Comparison of ENCODE assay signal across 8 cellular contexts in genomic region chr5:100779669-100780375, GRCh38.
DNase-seq lines count a peak whose midpoint lies in the region; ATAC-seq, FAIRE-seq and TF ChIP-seq lines count a peak whose summit lies in the region.

No MANE protein-coding gene starts in this region.

- peak overlapping the region; percentile 13; the same call in 1 of the 2 replicates for H3K9ac ChIP-seq in GM12878 (ENCODE audit: control insufficient read depth, insufficient read depth, low read length)
- H3K9ac ChIP-seq in smooth muscle cell (ENCODE audit: low read depth), result no peak overlapping the region

- peak overlapping the region; percentile 18; the same call in 1 of the 2 replicates for H3K4me3 ChIP-seq in GM12878
- H3K4me3 ChIP-seq in smooth muscle cell, result no peak overlapping the region
- no peak overlapping the region for H3K4me3 ChIP-seq in esophagus muscularis mucosa
- H3K4me3 ChIP-seq in esophagus squamous epithelium, result no peak overlapping the region

- H3K4me2 ChIP-seq in GM12878 (ENCODE audit: control insufficient read depth, insufficient read depth) (peak overlapping the region; percentile 36), smooth muscle cell (no peak overlapping the region)

- H2AFZ ChIP-seq in GM12878 (ENCODE audit: control insufficient read depth, low read depth, low read length) (peak overlapping the region; percentile 51), smooth muscle cell (ENCODE audit: low read depth) (peak overlapping the region; percentile 82)

- TF ChIP-seq POLR2A in GM12878 (IDR thresholded peaks at IDR 0.05; ENCODE audit: low read depth, low read length) (no peak), esophagus muscularis mucosa (IDR thresholded peaks at IDR 0.05; ENCODE audit: low read depth) (no peak), esophagus squamous epithelium (IDR thresholded peaks at IDR 0.05) (no peak)

- no peak for FAIRE-seq in GM12878 (lab: Jason Lieb, UNC)

- peak overlapping the region; percentile 93 for H3K27ac Mint-ChIP-seq in activated T-cell treated with anti-CD3 and anti-CD28 coated beads, Interleukin-2, amount 50 U/mL, for 72 hours

- H3K4me3 Mint-ChIP-seq in activated T-cell treated with anti-CD3 and anti-CD28 coated beads, Interleukin-2, amount 50 U/mL, for 72 hours, result peak overlapping the region; percentile 82 to 84

- BruUV-seq in GM12878 (replicated peaks; lab: Mats Ljungman, UMichigan), result TSS peak; percentile 91

- RAD21 ChIA-PET in GM12878 (lab: Charles Lee; ENCODE audit: unreplicated experiment), result interaction anchor here (0.7 to 11.2 kb wide), 19 partner anchors 10 to 120 kb away, joined by 3 to 345 read pairs (median 8); partner anchors contain the start of gene ST8SIA4

- no peaks in the 10 kb centered on the region for H3F3A ChIP-seq in smooth muscle cell (ENCODE audit: low read depth)

- intact Hi-C loops in GM12878 (cut with micrococcal nuclease; ENCODE audit: unreplicated experiment) (loop anchor here (1.0 to 5.0 kb wide), 4 partner anchors 48 to 158 kb away; no protein-coding TSS in a partner anchor), esophagus muscularis mucosa (cut with DNase I) (no loop called here), esophagus squamous epithelium (cut with DNase I) (no loop called here)

- in situ Hi-C loops in GM12878 (cut with MboI), result loop anchor here (5.0 kb wide), 2 partner anchors 47 to 122 kb away; partner anchors contain the start of gene ST8SIA4

- no peak for DNase-seq in activated T-cell treated with anti-CD3 and anti-CD28 coated beads, Interleukin-2, amount 50 U/mL, for 72 hours
- no peak for DNase-seq in activated T-cell treated with anti-CD3 and anti-CD28 coated beads, Interleukin-2, amount 50 U/mL, for 1 hour
- DNase-seq in GM12878 (ENCODE audit: low read depth, low spot score) (no peak), smooth muscle cell (lab: John Stamatoyannopoulos, UW; ENCODE audit: unreplicated experiment) (no peak), esophagus muscularis mucosa (ENCODE audit: extremely low spot score) (no peak), esophagus squamous epithelium (lab: John Stamatoyannopoulos, UW) (no peak)
- no peak for DNase-seq in activated effector memory CD4-positive, alpha-beta T cell treated with anti-CD3 and anti-CD28 coated beads, Interleukin-2, amount 50 U/mL, for 16 hours

- CTCF ChIA-PET in GM12878 (lab: Yijun Ruan, JAX), result interaction anchor here (1.6 to 11.2 kb wide), 4 partner anchors 10 to 120 kb away, joined by 6 to 232 read pairs (median 22); partner anchors contain the start of gene ST8SIA4

- H3K27ac ChIP-seq in GM12878 (ENCODE audit: control insufficient read depth, insufficient read depth), result peak overlapping the region; percentile 69
- H3K27ac ChIP-seq in smooth muscle cell (ENCODE audit: low read depth), result no peak overlapping the region
- no peak overlapping the region for H3K27ac ChIP-seq in esophagus muscularis mucosa (replicated peaks in 1 of 4)
- H3K27ac ChIP-seq in esophagus squamous epithelium, result peak overlapping the region in 2 of 4 donors; percentile 47 to 64

- H3K9me3 Mint-ChIP-seq in activated T-cell treated with anti-CD3 and anti-CD28 coated beads, Interleukin-2, amount 50 U/mL, for 72 hours, result peaks cover 5 to 6% of the 10 kb centered on the region in 2 donors

- no peak for TF ChIP-seq RAD21 in GM12878 (IDR thresholded peaks at IDR 0.05; ENCODE audit: insufficient read depth, low read depth, low read length)

- H3K79me2 ChIP-seq in GM12878 (ENCODE audit: control insufficient read depth, insufficient read depth, low read length) (no peaks in the 10 kb centered on the region), smooth muscle cell (ENCODE audit: low read depth) (no peaks in the 10 kb centered on the region)

- H3K4me1 ChIP-seq in GM12878 (ENCODE audit: control insufficient read depth, insufficient read depth, low read length), result peaks cover 27% of the 10 kb centered on the region
- H3K4me1 ChIP-seq in smooth muscle cell (ENCODE audit: low read depth), result peaks cover 11% of the 10 kb centered on the region
- no peaks in the 10 kb centered on the region for H3K4me1 ChIP-seq in esophagus muscularis mucosa
- peaks cover 0 to 14% (median 0%) of the 10 kb centered on the region in 3 donors for H3K4me1 ChIP-seq in esophagus squamous epithelium

- H3K9me3 ChIP-seq in GM12878 (replicated peaks; ENCODE audit: control insufficient read depth, insufficient read depth, low read length), result no peaks in the 10 kb centered on the region
- no peaks in the 10 kb centered on the region for H3K9me3 ChIP-seq in smooth muscle cell (replicated peaks; ENCODE audit: low read depth)
- no peaks in the 10 kb centered on the region for H3K9me3 ChIP-seq in esophagus muscularis mucosa
- no peaks in the 10 kb centered on the region for H3K9me3 ChIP-seq in esophagus squamous epithelium

- SMC1A ChIA-PET in GM12878 (lab: Charles Lee; ENCODE audit: uncharacterized antibody, unreplicated experiment), result interaction anchor here (0.7 to 11.2 kb wide), 22 partner anchors 8 to 156 kb away, joined by 3 to 389 read pairs (median 5); partner anchors contain the start of gene ST8SIA4

- TF ChIP-seq EP300 in GM12878 (IDR thresholded peaks at IDR 0.05; ENCODE audit: borderline replicate concordance in 1 of 2, control insufficient read depth in 1 of 2, low read depth in 2 of 2, low read length in 2 of 2), result no peak
- TF ChIP-seq EP300 in esophagus muscularis mucosa (IDR thresholded peaks at IDR 0.05), result no peak

- H3K27me3 Mint-ChIP-seq in activated T-cell treated with anti-CD3 and anti-CD28 coated beads, Interleukin-2, amount 50 U/mL, for 72 hours (ENCODE audit: low read depth), result no peaks in the 10 kb centered on the region

- H4K20me1 ChIP-seq in GM12878 (ENCODE audit: control insufficient read depth, insufficient read depth), result no peaks in the 10 kb centered on the region
- no peaks in the 10 kb centered on the region for H4K20me1 ChIP-seq in smooth muscle cell (ENCODE audit: low read depth)

- WGBS in GM12878 (ENCODE audit: insufficient coverage, insufficient replicate concordance, low lambda C conversion rate, missing lambda C conversion rate), result 65% methylated on average over 7 of the region's 7 CpGs
- 93% methylated on average over 7 of the region's 7 CpGs for WGBS in smooth muscle cell (ENCODE audit: low lambda C conversion rate)
- WGBS in esophagus muscularis mucosa, result 93% methylated on average over 7 of the region's 7 CpGs
- 88 to 96% methylated on average over 7 of the region's 7 CpGs for WGBS in esophagus squamous epithelium, 2 donors

- peak; percentile 8 to 21 for ATAC-seq in activated T-cell treated with anti-CD3 and anti-CD28 coated beads, Interleukin-2, amount 50 U/mL, for 72 hours (replicated peaks in 1 of 2)
- peak; percentile 27 for ATAC-seq in HG03196 (IDR thresholded peaks at IDR 0.05; ENCODE audit: unreplicated experiment)
- ATAC-seq in GM12878, result peak; percentile 23

- H3K36me3 Mint-ChIP-seq in activated T-cell treated with anti-CD3 and anti-CD28 coated beads, Interleukin-2, amount 50 U/mL, for 72 hours (ENCODE audit: insufficient read depth in 2 of 2), result peaks cover 2 to 3% of the 10 kb centered on the region in 2 donors

- peaks cover 49% of the 10 kb centered on the region for H3K4me1 Mint-ChIP-seq in activated T-cell treated with anti-CD3 and anti-CD28 coated beads, Interleukin-2, amount 50 U/mL, for 72 hours (ENCODE audit: low read depth)

- TF ChIP-seq CTCF in GM12878 (IDR thresholded peaks at IDR 0.05 in 2 of 3, conservative IDR thresholded peaks at IDR 0.05 in 1 of 3; ENCODE audit: control insufficient read depth in 2 of 3, extremely low read depth in 1 of 3, insufficient read depth in 1 of 3, low read depth in 3 of 3, low read length in 3 of 3) (no peak), smooth muscle cell (IDR thresholded peaks at IDR 0.05; ENCODE audit: borderline replicate concordance, insufficient read depth, poor library complexity, severe bottlenecking) (no peak), esophagus muscularis mucosa (IDR thresholded peaks at IDR 0.05) (no peak), esophagus squamous epithelium (IDR thresholded peaks at IDR 0.05) (no peak)

- H3K36me3 ChIP-seq in GM12878 (ENCODE audit: control insufficient read depth in 2 of 2, insufficient read depth in 2 of 2, low read length in 1 of 2) (no peaks in the 10 kb centered on the region), smooth muscle cell (ENCODE audit: low read depth) (no peaks in the 10 kb centered on the region), esophagus muscularis mucosa (no peaks in the 10 kb centered on the region), esophagus squamous epithelium (no peaks in the 10 kb centered on the region)

- H3K27me3 ChIP-seq in GM12878 (replicated peaks in 1 of 2; ENCODE audit: control insufficient read depth in 2 of 2, insufficient read depth in 2 of 2, low read length in 1 of 2), result no peaks in the 10 kb centered on the region
- no peaks in the 10 kb centered on the region for H3K27me3 ChIP-seq in smooth muscle cell (ENCODE audit: low read depth)
- H3K27me3 ChIP-seq in esophagus muscularis mucosa, result no peaks in the 10 kb centered on the region
- no peaks in the 10 kb centered on the region for H3K27me3 ChIP-seq in esophagus squamous epithelium

- POLR2A ChIA-PET in GM12878 (lab: Charles Lee), result interaction anchor here (0.6 to 5.0 kb wide), 13 partner anchors 9 to 125 kb away, joined by 3 to 47 read pairs (median 4); partner anchors contain the start of gene ST8SIA4

TF ChIP-seq in GM12878, 131 proteins besides CTCF, POLR2A, EP300 and RAD21 (continues in another document):
- no peak for TF ChIP-seq TCF3 (IDR thresholded peaks at IDR 0.05; ENCODE audit: borderline replicate concordance, insufficient read depth, low read depth, low read length)
- no peak for TF ChIP-seq CBX3 (IDR thresholded peaks at IDR 0.05; ENCODE audit: borderline replicate concordance, low read depth)
